19 cellular contexts compared by ENCODE assay signal in the genomic region with DNA sequence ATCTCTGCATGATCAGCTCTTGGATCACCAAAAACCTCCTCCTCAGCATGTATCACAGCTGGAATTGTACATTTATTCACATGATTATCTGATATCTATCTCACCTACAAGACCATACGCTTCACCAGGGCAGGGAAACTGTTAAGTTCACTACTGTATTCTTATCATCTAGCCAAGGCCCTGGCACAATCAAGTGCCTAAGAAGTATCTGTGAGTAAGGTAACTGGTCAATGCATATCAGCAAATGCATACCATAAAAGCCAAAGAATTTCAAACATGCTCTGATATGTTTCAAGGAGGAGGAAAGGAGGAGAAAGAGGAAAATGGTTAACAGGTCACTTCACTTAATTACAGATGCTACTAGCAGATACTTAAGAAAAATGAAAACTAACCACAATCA.
DNase-seq lines count a peak whose midpoint lies in the region; ATAC-seq, FAIRE-seq and TF ChIP-seq lines count a peak whose summit lies in the region.
"Had no signal": no experiment of that assay in that cellular context is flagged by ENCODE, and none has a peak within 500 bp of the region (broad histone marks: within the 10 kb centered on the region; RNA-seq: fewer than 3 reads in every experiment).

No MANE protein-coding gene starts in this region.

- H3K9ac ChIP-seq in HUES6 (ENCODE audit: low read length) (peak overlapping the region; percentile 53), smooth muscle cell (ENCODE audit: low read depth) (no peak overlapping the region)
- H3K9ac ChIP-seq: SK-N-SH had no signal

- no peak overlapping the region for H3K4me3 ChIP-seq in CD8-positive, alpha-beta T cell (ENCODE audit: low read depth, low read length)
- H3K4me3 ChIP-seq in HUES6 (ENCODE audit: low read depth, low read length) (no peak overlapping the region), small intestine (ENCODE audit: low read depth in 1 of 2, low read length in 2 of 2) (no peak overlapping the region), vagina (no peak overlapping the region), smooth muscle cell (no peak overlapping the region), esophagus muscularis mucosa (no peak overlapping the region)
- H3K4me3 ChIP-seq: GM12878, K562 had no signal

- no peak for DNase-seq in CD8-positive, alpha-beta T cell
- DNase-seq in caudate nucleus (lab: John Stamatoyannopoulos, UW) = no peak
- DNase-seq in small intestine = peak; percentile 40
- DNase-seq in vagina (ENCODE audit: extremely low spot score in 2 of 2) = no peak
- no peak for DNase-seq in stimulated activated naive B cell treated with anti-CD40 and anti-IgM and Interleukin-4, amounts not matched to agents 10 μg/mL and 1 μg/mL and 100 μg/mL, for 72 hours
- no peak for DNase-seq in smooth muscle cell (lab: John Stamatoyannopoulos, UW; ENCODE audit: unreplicated experiment)
- DNase-seq in esophagus muscularis mucosa (ENCODE audit: extremely low spot score) = no peak
- DNase-seq: AML-193; GF-D8; NCI-H1105; NCI-H2081; NCI-H446 treated with DMSO at 0.1 percent for 48 hours; NK-92 treated with Interleukin-12 subunit alpha and Interleukin-12 subunit beta, amount 100 ng/mL, for 24 hours; SHP77 treated with DMSO at 0.1 percent for 48 hours; SK-N-SH had no signal

- H3F3A ChIP-seq in smooth muscle cell (ENCODE audit: low read depth) = no peaks in the 10 kb centered on the region

- peak overlapping the region; percentile 6 for H3K27ac Mint-ChIP-seq in CD8-positive, alpha-beta T cell
- no peak overlapping the region for H3K27ac Mint-ChIP-seq in stimulated activated naive B cell treated with anti-CD40 and anti-IgM and Interleukin-4, amounts not matched to agents 10 μg/mL and 1 μg/mL and 100 μg/mL, for 72 hours

- H3K9me3 ChIP-seq in CD8-positive, alpha-beta T cell (ENCODE audit: low read length) = no peaks in the 10 kb centered on the region
- H3K9me3 ChIP-seq in HUES6 (ENCODE audit: control insufficient read depth, insufficient read depth, low read depth, low read length) (no peaks in the 10 kb centered on the region), small intestine (ENCODE audit: control insufficient read depth, low read depth) (no peaks in the 10 kb centered on the region), vagina (no peaks in the 10 kb centered on the region), smooth muscle cell (replicated peaks; ENCODE audit: low read depth) (no peaks in the 10 kb centered on the region), esophagus muscularis mucosa (no peaks in the 10 kb centered on the region)
- H3K9me3 ChIP-seq: SK-N-SH had no signal

- H4K20me1 ChIP-seq in smooth muscle cell (ENCODE audit: low read depth) = no peaks in the 10 kb centered on the region

- peaks cover 5% of the 10 kb centered on the region for H3K36me3 ChIP-seq in CD8-positive, alpha-beta T cell (ENCODE audit: insufficient read depth, low read length)
- 0 out of 2 replicates have a peak, but pooled peaks cover 3% of the 10 kb centered on the region for H3K36me3 ChIP-seq in HUES6 (ENCODE audit: control insufficient read depth, insufficient read depth, low read length)
- H3K36me3 ChIP-seq in small intestine (ENCODE audit: control insufficient read depth in 2 of 2, insufficient read depth in 2 of 2, low read length in 2 of 2) = no peaks in the 10 kb centered on the region
- H3K36me3 ChIP-seq in vagina = no peaks in the 10 kb centered on the region
- H3K36me3 ChIP-seq in smooth muscle cell (ENCODE audit: low read depth) = no peaks in the 10 kb centered on the region
- peaks cover 0 to 5% (median 2%) of the 10 kb centered on the region in 4 donors for H3K36me3 ChIP-seq in esophagus muscularis mucosa

- no peaks in the 10 kb centered on the region for H3K4me1 ChIP-seq in CD8-positive, alpha-beta T cell (ENCODE audit: insufficient read depth, low read length)
- H3K4me1 ChIP-seq in HUES6 (ENCODE audit: control insufficient read depth, insufficient read depth, low read length) (peaks cover 2% of the 10 kb centered on the region; the same call in 1 of the 2 replicates), small intestine (ENCODE audit: control insufficient read depth in 2 of 2, insufficient read depth in 1 of 2, low read depth in 1 of 2, low read length in 1 of 2) (no peaks in the 10 kb centered on the region), vagina (no peaks in the 10 kb centered on the region), smooth muscle cell (ENCODE audit: low read depth) (no peaks in the 10 kb centered on the region), esophagus muscularis mucosa (no peaks in the 10 kb centered on the region)

- H3K27me3 Mint-ChIP-seq in CD8-positive, alpha-beta T cell (ENCODE audit: low read depth) = no peaks in the 10 kb centered on the region
- H3K27me3 Mint-ChIP-seq in stimulated activated naive B cell treated with anti-CD40 and anti-IgM and Interleukin-4, amounts not matched to agents 10 μg/mL and 1 μg/mL and 100 μg/mL, for 72 hours = no peaks in the 10 kb centered on the region

- no peaks in the 10 kb centered on the region for H3K27me3 ChIP-seq in CD8-positive, alpha-beta T cell (ENCODE audit: insufficient read depth, low read length)
- no peaks in the 10 kb centered on the region for H3K27me3 ChIP-seq in HUES6 (ENCODE audit: control insufficient read depth, insufficient read depth, low read length)
- no peaks in the 10 kb centered on the region for H3K27me3 ChIP-seq in small intestine (ENCODE audit: control insufficient read depth in 2 of 2, insufficient read depth in 2 of 2, low read length in 2 of 2)
- H3K27me3 ChIP-seq in vagina = no peaks in the 10 kb centered on the region
- H3K27me3 ChIP-seq in smooth muscle cell (ENCODE audit: low read depth) = no peaks in the 10 kb centered on the region
- no peaks in the 10 kb centered on the region for H3K27me3 ChIP-seq in esophagus muscularis mucosa

- intact Hi-C loops in CD8-positive, alpha-beta T cell (cut with DNase I, micrococcal nuclease) = no loop called here
- intact Hi-C loops in vagina (cut with DNase I) = no loop called here
- intact Hi-C loops in esophagus muscularis mucosa (cut with DNase I) = no loop called here

- H3K36me3 Mint-ChIP-seq in CD8-positive, alpha-beta T cell = peaks cover 19% of the 10 kb centered on the region
- H3K36me3 Mint-ChIP-seq in stimulated activated naive B cell treated with anti-CD40 and anti-IgM and Interleukin-4, amounts not matched to agents 10 μg/mL and 1 μg/mL and 100 μg/mL, for 72 hours = peaks cover 4 to 9% of the 10 kb centered on the region in 2 donors

- no peak overlapping the region for H2AFZ ChIP-seq in smooth muscle cell (ENCODE audit: low read depth)

- no peak overlapping the region for H3K27ac ChIP-seq in CD8-positive, alpha-beta T cell (ENCODE audit: low read depth, low read length)
- H3K27ac ChIP-seq in HUES6 (ENCODE audit: low read depth, low read length) = no peak overlapping the region
- H3K27ac ChIP-seq in caudate nucleus (ENCODE audit: low read depth, low read length) = peak overlapping the region; percentile 46
- no peak overlapping the region for H3K27ac ChIP-seq in small intestine (ENCODE audit: low read depth in 1 of 2, low read length in 1 of 2)
- no peak overlapping the region for H3K27ac ChIP-seq in vagina
- no peak overlapping the region for H3K27ac ChIP-seq in smooth muscle cell (ENCODE audit: low read depth)
- H3K27ac ChIP-seq in esophagus muscularis mucosa (replicated peaks in 1 of 4) = no peak overlapping the region

- 28 to 85% (median 56%) methylated on average over 1 of the region's 1 CpG for WGBS in small intestine, 3 donors
- 89% methylated on average over 1 of the region's 1 CpG for WGBS in smooth muscle cell (ENCODE audit: low lambda C conversion rate)
- 95% methylated on average over 1 of the region's 1 CpG for WGBS in esophagus muscularis mucosa

- CTCF ChIA-PET in CD8-positive, alpha-beta T cell (lab: Charles Lee) = no interaction called here

- H3K9me3 Mint-ChIP-seq in CD8-positive, alpha-beta T cell = no peaks in the 10 kb centered on the region
- H3K9me3 Mint-ChIP-seq in stimulated activated naive B cell treated with anti-CD40 and anti-IgM and Interleukin-4, amounts not matched to agents 10 μg/mL and 1 μg/mL and 100 μg/mL, for 72 hours = no peaks in the 10 kb centered on the region

- no peak for TF ChIP-seq CTCF in CD8-positive, alpha-beta T cell (IDR thresholded peaks at IDR 0.05)
- TF ChIP-seq CTCF in vagina (IDR thresholded peaks at IDR 0.05) (no peak), smooth muscle cell (IDR thresholded peaks at IDR 0.05; ENCODE audit: borderline replicate concordance, insufficient read depth, poor library complexity, severe bottlenecking) (no peak), esophagus muscularis mucosa (IDR thresholded peaks at IDR 0.05) (no peak)

- TF ChIP-seq POLR2A in vagina (IDR thresholded peaks at IDR 0.05) = no peak
- no peak for TF ChIP-seq POLR2A in esophagus muscularis mucosa (IDR thresholded peaks at IDR 0.05; ENCODE audit: low read depth)

- TF ChIP-seq EP300 in esophagus muscularis mucosa (IDR thresholded peaks at IDR 0.05) = no peak

- H3K79me2 ChIP-seq in smooth muscle cell (ENCODE audit: low read depth) = no peaks in the 10 kb centered on the region

- no peak overlapping the region for H3K4me3 Mint-ChIP-seq in CD8-positive, alpha-beta T cell
- H3K4me3 Mint-ChIP-seq in stimulated activated naive B cell treated with anti-CD40 and anti-IgM and Interleukin-4, amounts not matched to agents 10 μg/mL and 1 μg/mL and 100 μg/mL, for 72 hours = no peak overlapping the region

- ATAC-seq in CD8-positive, alpha-beta T cell = no peak
- no peak for ATAC-seq in stimulated activated naive B cell treated with anti-CD40 and anti-IgM and Interleukin-4, amounts not matched to agents 10 μg/mL and 1 μg/mL and 100 μg/mL, for 72 hours (replicated peaks)
- ATAC-seq: GM12878, K562 had no signal

- peaks cover 9% of the 10 kb centered on the region for H3K4me1 Mint-ChIP-seq in CD8-positive, alpha-beta T cell (ENCODE audit: low read depth)
- H3K4me1 Mint-ChIP-seq in stimulated activated naive B cell treated with anti-CD40 and anti-IgM and Interleukin-4, amounts not matched to agents 10 μg/mL and 1 μg/mL and 100 μg/mL, for 72 hours = peaks cover 8 to 12% of the 10 kb centered on the region in 2 donors

- POLR2A ChIA-PET in CD8-positive, alpha-beta T cell (lab: Charles Lee) = no interaction called here

- FAIRE-seq in small intestine (lab: Jason Lieb, UNC) = no peak
- FAIRE-seq: GM12878, H54, K562 had no signal

- H3K4me2 ChIP-seq in smooth muscle cell = no peak overlapping the region
- H3K4me2 ChIP-seq: SK-N-SH had no signal
